In the genomic region with DNA sequence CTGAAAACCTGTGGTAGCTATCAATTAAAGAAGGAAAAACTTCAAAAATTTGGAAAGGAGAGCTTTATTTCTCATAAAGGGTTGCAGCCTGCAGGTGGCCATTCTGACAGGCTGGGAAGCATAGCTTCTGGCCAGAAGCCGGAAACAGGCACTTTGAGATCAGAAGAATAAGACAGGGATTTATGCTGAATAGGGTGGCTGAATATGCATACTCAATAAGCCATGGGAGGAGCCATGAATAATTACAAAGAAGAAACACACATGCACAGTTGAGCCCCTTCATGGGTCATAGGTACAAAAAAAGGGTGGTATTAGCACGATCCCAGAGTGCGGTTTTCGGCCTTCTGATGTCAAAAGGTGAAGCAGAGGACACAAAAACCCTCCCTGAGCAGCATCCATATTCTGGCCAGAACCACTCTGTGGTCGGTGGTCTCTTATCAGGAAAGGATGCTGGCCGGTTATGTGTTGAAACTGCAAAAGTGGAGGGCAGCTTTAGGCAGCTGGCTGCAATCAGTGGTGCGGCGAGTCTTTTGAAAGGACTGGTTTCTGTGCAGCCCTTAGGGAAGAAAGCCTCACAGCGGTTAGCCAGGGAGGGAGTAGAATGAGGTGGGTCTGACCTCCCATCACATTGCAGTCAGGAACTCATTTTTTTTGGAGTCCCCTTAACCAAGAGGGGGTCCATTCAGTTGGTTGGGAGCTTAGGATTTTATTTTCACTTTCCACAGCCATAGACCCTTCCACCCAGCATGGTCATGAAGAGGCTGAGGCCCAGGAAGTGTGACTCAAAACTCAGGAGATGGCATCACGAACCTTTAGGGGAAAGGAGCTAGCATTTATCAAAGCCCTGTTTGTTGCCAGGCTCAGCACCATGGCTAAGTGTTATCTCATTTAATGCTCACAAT, we compare ENCODE assay signal across 1 cellular context.
TF ChIP-seq lines count a peak whose summit lies in the region.

No MANE protein-coding gene starts in this region.

TF ChIP-seq in WTC11, 78 proteins besides CTCF, POLR2A, EP300 and RAD21:
- no peak for TF ChIP-seq ZNF219 (CRISPR knock-in tag; IDR thresholded peaks at IDR 0.05; ENCODE audit: borderline replicate concordance)
